Comparison of ENCODE assay signal across 18 cellular contexts in genomic region chr1:16220101-16220500, GRCh38.
"Had no signal": no experiment of that assay in that cellular context is flagged by ENCODE, and none has a peak within 500 bp of the region (broad histone marks: within the 10 kb centered on the region; RNA-seq: fewer than 3 reads in every experiment).

No MANE protein-coding gene starts in this region.

- H3K27ac ChIP-seq: right atrium auricular region, tibial nerve, vagina had no signal

- H3K9me3 ChIP-seq: right atrium auricular region, tibial nerve, vagina had no signal

- H3K36me3 Mint-ChIP-seq: activated naive CD4-positive, alpha-beta T cell treated with anti-CD3 and anti-CD28 coated beads, Interleukin-2, amount 10 ng/mL, durations not matched to agents 7 days and 5 days; brain had no signal

- H3K27me3 ChIP-seq: right atrium auricular region, tibial nerve, vagina had no signal

- ATAC-seq: naive thymus-derived CD4-positive, alpha-beta T cell; T-helper 17 cell had no signal

- DNase-seq: activated CD4-positive, alpha-beta T cell treated with anti-CD3 and anti-CD28 coated beads, Interleukin-2, amount 50 U/mL, for 48 hours; activated CD4-positive, CD25-positive, alpha-beta regulatory T cell; activated CD8-positive, alpha-beta memory T cell treated with anti-CD3 and anti-CD28 coated beads, Interleukin-2, amount 50 U/mL, for 48 hours; activated naive CD4-positive, alpha-beta T cell treated with anti-CD3 and anti-CD28 coated beads, Interleukin-2, amount 10 ng/mL, durations not matched to agents 7 days and 5 days; amniotic stem cell; endodermal cell; erythroblast; immature natural killer cell; mammary epithelial cell; naive thymus-derived CD4-positive, alpha-beta T cell; T-helper 17 cell had no signal

- H3K27ac Mint-ChIP-seq: activated naive CD4-positive, alpha-beta T cell treated with anti-CD3 and anti-CD28 coated beads, Interleukin-2, amount 10 ng/mL, durations not matched to agents 7 days and 5 days; activated T-helper 1 cell treated with anti-CD3 and anti-CD28 coated beads, Interleukin-12 subunit alpha, Interleukin-12 subunit beta, Interleukin-2, Interleukin-4 antibody, amounts not matched to agents 30 ng/mL and 10 ng/mL and 1 ng/mL, durations not matched to agents 14 hours and 24 hours and 36 hours; brain; endodermal cell had no signal

- H3K4me3 ChIP-seq: right atrium auricular region, smooth muscle cell, tibial nerve, vagina had no signal

- H3K9me3 Mint-ChIP-seq: activated naive CD4-positive, alpha-beta T cell treated with anti-CD3 and anti-CD28 coated beads, Interleukin-2, amount 10 ng/mL, durations not matched to agents 7 days and 5 days; activated T-helper 1 cell treated with anti-CD3 and anti-CD28 coated beads, Interleukin-12 subunit alpha, Interleukin-12 subunit beta, Interleukin-2, Interleukin-4 antibody, amounts not matched to agents 30 ng/mL and 10 ng/mL and 1 ng/mL, durations not matched to agents 14 hours and 24 hours and 36 hours; central memory CD8-positive, alpha-beta T cell; endodermal cell had no signal

- H3K27me3 Mint-ChIP-seq: central memory CD8-positive, alpha-beta T cell had no signal

- H3K4me3 Mint-ChIP-seq: activated naive CD4-positive, alpha-beta T cell treated with anti-CD3 and anti-CD28 coated beads, Interleukin-2, amount 10 ng/mL, durations not matched to agents 7 days and 5 days; activated T-helper 1 cell treated with anti-CD3 and anti-CD28 coated beads, Interleukin-12 subunit alpha, Interleukin-12 subunit beta, Interleukin-2, Interleukin-4 antibody, amounts not matched to agents 30 ng/mL and 10 ng/mL and 1 ng/mL, durations not matched to agents 14 hours and 24 hours and 36 hours; brain; endodermal cell; immature natural killer cell had no signal

- H3K4me2 ChIP-seq: smooth muscle cell had no signal

- H3K36me3 ChIP-seq: right atrium auricular region, tibial nerve, vagina had no signal
